8 cellular contexts compared by ENCODE assay signal in the genomic region with DNA sequence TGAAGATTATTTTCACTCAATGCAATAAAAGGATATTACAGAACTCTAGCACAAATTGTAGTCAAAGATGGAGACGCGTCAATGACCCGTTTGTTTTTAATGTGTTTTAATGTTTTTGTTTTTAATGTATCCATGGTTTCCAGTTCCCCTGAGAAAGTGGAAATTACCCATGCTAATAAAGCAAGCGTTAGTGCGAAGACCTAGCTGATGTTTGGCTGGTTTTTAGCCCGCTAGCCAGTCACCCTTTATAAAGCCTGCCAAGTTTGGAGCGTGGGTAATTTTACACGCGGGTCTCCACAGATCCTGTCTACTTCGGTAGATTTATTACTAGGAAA. TPM values are rescaled to one million over a fixed set of nuclear protein-coding genes. Genes with fewer than 3 reads are reported as not detected.
DNase-seq lines count a peak whose midpoint lies in the region; ATAC-seq and TF ChIP-seq lines count a peak whose summit lies in the region.

No MANE protein-coding gene starts in this region.

- H3K27ac ChIP-seq in spleen, result peak overlapping the region; percentile 87 to 98 (median 94)

- TF ChIP-seq CTCF in LNCaP clone FGC (IDR thresholded peaks at IDR 0.05; ENCODE audit: control insufficient read depth, extremely low read depth, insufficient read depth) (no peak), spleen (IDR thresholded peaks at IDR 0.05 in 8 of 11, conservative IDR thresholded peaks at IDR 0.05 in 3 of 11) (no peak)

- 0 to 1% (median 1%) methylated on average over 10 of the region's 10 CpGs for WGBS in spleen, 5 donors

- no peaks in the 10 kb centered on the region for H3K27me3 ChIP-seq in iPS-15b (ENCODE audit: control insufficient read depth, insufficient read depth, low read length)
- no peaks in the 10 kb centered on the region for H3K27me3 ChIP-seq in spleen (replicated peaks in 1 of 7)

- H3K9ac ChIP-seq in iPS-15b (ENCODE audit: low read depth, low read length), result peak overlapping the region; percentile 71

- peaks cover 6% of the 10 kb centered on the region for H3K4me1 ChIP-seq in iPS-15b (ENCODE audit: control insufficient read depth, insufficient read depth, low read length)
- peaks cover 21 to 54% (median 37%) of the 10 kb centered on the region in 6 donors for H3K4me1 ChIP-seq in spleen

- H3K4me3 ChIP-seq in LNCaP clone FGC (ENCODE audit: low read depth, low read length) (peak overlapping the region; percentile 100), iPS-15b (ENCODE audit: low read depth, low read length) (peak overlapping the region; percentile 94), spleen (peak overlapping the region; percentile 81 to 97 (median 91))

- peak; percentile 54 for DNase-seq in GM04503 (ENCODE audit: low read depth)
- DNase-seq in LNCaP clone FGC (ENCODE audit: low read depth), result no peak
- DNase-seq in amniotic stem cell (lab: John Stamatoyannopoulos, UW), result peak; percentile 50
- no peak for DNase-seq in spleen
- DNase-seq in hypothalamus (lab: John Stamatoyannopoulos, UW), result no peak

- no peaks in the 10 kb centered on the region for H3K9me3 ChIP-seq in iPS-15b (ENCODE audit: control insufficient read depth, insufficient read depth, low read length)
- no peaks in the 10 kb centered on the region for H3K9me3 ChIP-seq in spleen

- TF ChIP-seq POLR2A in spleen (IDR thresholded peaks at IDR 0.05), result no peak

- ATAC-seq in GM21717 (IDR thresholded peaks at IDR 0.05; ENCODE audit: unreplicated experiment) (peak; percentile 27), GM18873 (IDR thresholded peaks at IDR 0.05; ENCODE audit: low FRiP score, unreplicated experiment) (no peak)

- H3K36me3 ChIP-seq in iPS-15b (ENCODE audit: control insufficient read depth, insufficient read depth, low read length), result no peaks in the 10 kb centered on the region
- H3K36me3 ChIP-seq in spleen, result peaks cover 0 to 24% (median 3%) of the 10 kb centered on the region in 6 donors

- intact Hi-C loops in spleen (cut with DNase I; ENCODE audit: low total_unique reads), result no loop called here

RNA-seq across cellular contexts. Expression of a gene that starts 0.4 kb away (rescaled TPM):
- 10 to 100 TPM; 34.2 to 58.0 (median 42.0) TPM for total RNA-seq in spleen
- 10 to 100 TPM; 33.1 to 37.8 (median 36.0) TPM for polyA plus RNA-seq in spleen

RNA-seq across cellular contexts. Expression of a gene that starts 57.3 kb away (rescaled TPM):
- total RNA-seq in spleen, result 10 to 100 TPM; 44.9 to 89.9 (median 57.3) TPM
- polyA plus RNA-seq in spleen, result 10 to 100 TPM; 29.7 to 46.6 (median 29.7) TPM

Comparison
In these comparisons a context has a peak if more than half of its experiments do, and no peak if none do; other contexts are left out.
1. DNase-seq: peak in GM04503 (single experiment) and amniotic stem cell (single experiment); none in LNCaP clone FGC (single experiment), spleen (single experiment) and hypothalamus (0 of 51).
2. Peak in every context shown above with its lines, with median percentiles within 50 percentile points of each other: H3K4me3 ChIP-seq.